In genomic region chr18:58525517-58525916, GRCh38 we compare ENCODE assay signal across 8 cellular contexts.
DNase-seq lines count a peak whose midpoint lies in the region; ATAC-seq and TF ChIP-seq lines count a peak whose summit lies in the region.

No MANE protein-coding gene starts in this region.

- H3K9me3 Mint-ChIP-seq in glutamatergic neuron (ENCODE audit: unreplicated experiment): peaks cover 3% of the 10 kb centered on the region

- TF ChIP-seq POLR2A in body of pancreas (IDR thresholded peaks at IDR 0.05): no peak

- POLR2A ChIA-PET in AG04450 (lab: Yijun Ruan, JAX): no interaction called here

- H3K27me3 ChIP-seq in AG04450 (ENCODE audit: control insufficient read depth, insufficient read depth, low read length): no peaks in the 10 kb centered on the region
- H3K27me3 ChIP-seq in body of pancreas: no peaks in the 10 kb centered on the region

- no peak overlapping the region for H3K27ac Mint-ChIP-seq in glutamatergic neuron (ENCODE audit: unreplicated experiment)

- peaks cover 14% of the 10 kb centered on the region for H3K4me1 ChIP-seq in body of pancreas

- H3K9me3 ChIP-seq in AG04450 (ENCODE audit: control insufficient read depth, insufficient read depth, low read length) (no peaks in the 10 kb centered on the region), body of pancreas (no peaks in the 10 kb centered on the region)

- no peaks in the 10 kb centered on the region for H3K36me3 ChIP-seq in body of pancreas (replicated peaks in 1 of 2; ENCODE audit: insufficient read depth in 1 of 2, low read depth in 2 of 2)

- H3K36me3 Mint-ChIP-seq in glutamatergic neuron (ENCODE audit: unreplicated experiment): no peaks in the 10 kb centered on the region

- intact Hi-C loops in body of pancreas (cut with DNase I): no loop called here

- TF ChIP-seq CTCF in AG04450 (IDR thresholded peaks at IDR 0.05; ENCODE audit: low read depth, low read length) (no peak), foreskin fibroblast (IDR thresholded peaks at IDR 0.05; ENCODE audit: low read depth, low read length) (no peak), glutamatergic neuron (IDR thresholded peaks at IDR 0.05; ENCODE audit: partially characterized antibody, unreplicated experiment) (no peak), body of pancreas (IDR thresholded peaks at IDR 0.05) (no peak)

- H3K4me3 Mint-ChIP-seq in glutamatergic neuron (ENCODE audit: unreplicated experiment): no peak overlapping the region

- WGBS in body of pancreas, 2 donors: 85 to 94% methylated on average over 12 of the region's 12 CpGs

- no peak overlapping the region for H3K27ac ChIP-seq in AG04450 (ENCODE audit: low read depth, low read length)
- peak overlapping the region in 2 of 4 donors; percentile 34 to 75 for H3K27ac ChIP-seq in body of pancreas

- peak; percentile 32 for ATAC-seq in GM19025 (IDR thresholded peaks at IDR 0.05; ENCODE audit: low read depth, unreplicated experiment)
- peak; percentile 48 for ATAC-seq in HG03342 (IDR thresholded peaks at IDR 0.05; ENCODE audit: unreplicated experiment)
- ATAC-seq in body of pancreas: no peak

- peak; percentile 18 for DNase-seq in AG04450 (ENCODE audit: low read depth, low spot score)
- peak; percentile 18 to 20 for DNase-seq in foreskin fibroblast
- DNase-seq in glutamatergic neuron: no peak
- no peak for DNase-seq in body of pancreas
- no peak for DNase-seq in NCI-H1694 (lab: John Stamatoyannopoulos, UW)
- DNase-seq in retina: no peak

- CTCF ChIA-PET in AG04450 (lab: Charles Lee): interaction anchor here (0.7 to 2.3 kb wide), 3 partner anchors 10 to 238 kb away, joined by 3 to 14 read pairs (median 6); no protein-coding TSS in a partner anchor

- no peaks in the 10 kb centered on the region for H3K4me1 Mint-ChIP-seq in glutamatergic neuron (ENCODE audit: low read depth, unreplicated experiment)

- H3K4me3 ChIP-seq in AG04450 (ENCODE audit: low read depth, low read length) (no peak overlapping the region), foreskin fibroblast (ENCODE audit: low read depth in 1 of 2, low read length in 2 of 2) (no peak overlapping the region), body of pancreas (no peak overlapping the region)

- peaks cover 2% of the 10 kb centered on the region for H3K27me3 Mint-ChIP-seq in glutamatergic neuron (ENCODE audit: unreplicated experiment)

Comparison
In these comparisons a context has a peak if more than half of its experiments do, and no peak if none do; other contexts are left out.
1. DNase-seq: peak in AG04450 (single experiment) and foreskin fibroblast (2 of 2); none in glutamatergic neuron (single experiment), body of pancreas (0 of 4), NCI-H1694 (single experiment) and retina (single experiment).